30 cellular contexts compared by ENCODE assay signal in the genomic region with DNA sequence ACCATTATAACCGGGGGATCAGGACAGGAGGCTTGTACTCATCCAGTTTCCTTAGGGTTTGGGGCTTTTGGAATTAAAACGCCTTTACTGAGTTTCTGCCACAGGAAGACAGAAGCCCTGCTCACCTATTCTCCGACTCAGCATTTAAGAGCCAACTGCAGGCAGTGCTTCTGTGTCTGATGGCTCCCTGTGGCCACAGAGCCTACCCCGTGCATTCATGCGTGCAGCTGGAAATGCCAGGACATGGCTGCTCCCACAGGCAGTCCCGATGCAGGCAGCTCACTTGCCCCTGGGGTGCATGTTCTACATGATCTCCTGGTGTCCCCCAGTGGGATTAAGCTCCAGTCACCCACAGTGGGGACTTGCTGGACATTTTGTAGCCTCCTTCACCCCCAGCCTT. TPM values are rescaled to one million over a fixed set of nuclear protein-coding genes. Genes with fewer than 3 reads are reported as not detected.
A peak's percentile ranks its signal among the peaks of the same experiment; 100 is the strongest.
DNase-seq lines count a peak whose midpoint lies in the region; ATAC-seq, FAIRE-seq and TF ChIP-seq lines count a peak whose summit lies in the region.
"Had no signal": no experiment of that assay in that cellular context is flagged by ENCODE, and none has a peak within 500 bp of the region (broad histone marks: within the 10 kb centered on the region; RNA-seq: fewer than 3 reads in every experiment).

No MANE protein-coding gene starts in this region.

- H3F3A ChIP-seq in neural progenitor cell (ENCODE audit: low read depth): no peaks in the 10 kb centered on the region

- no peak for FAIRE-seq in H1 (lab: Jason Lieb, UNC)

- H3K4me2 ChIP-seq in H1 (ENCODE audit: insufficient read depth in 1 of 2, low read depth in 2 of 2, low read length in 2 of 2) (no peak overlapping the region), neural progenitor cell (peak overlapping the region; percentile 31)
- H3K4me2 ChIP-seq: GM23338, KMS-11, PC-9, SK-N-SH had no signal

- ATAC-seq in CD4-positive, CD25-positive, alpha-beta regulatory T cell (ENCODE audit: low read depth in 2 of 2): no peak
- ATAC-seq in GM19351 (IDR thresholded peaks at IDR 0.05; ENCODE audit: unreplicated experiment): no peak
- ATAC-seq: foreskin keratinocyte; GM23338; Right ventricle myocardium inferior; stimulated activated naive CD8-positive, alpha-beta T cell treated with anti-CD3 and anti-CD28 coated beads, Interleukin-15, amount 100 ng/mL, for 72 hours had no signal

- H3K23me2 ChIP-seq in H1 (ENCODE audit: low read depth, low read length): peaks cover 2% of the 10 kb centered on the region; the same call in 1 of the 2 replicates

- peak overlapping the region in 1 of 4 donors; percentile 19 for H3K4me3 Mint-ChIP-seq in CD4-positive, CD25-positive, alpha-beta regulatory T cell
- peak overlapping the region; percentile 30 for H3K4me3 Mint-ChIP-seq in neural progenitor cell
- H3K4me3 Mint-ChIP-seq: B cell; dendritic cell treated with granulocyte-macrophage colony-stimulating factor and Interleukin-4, amounts not matched to agents 40 ng/mL and 50 ng/mL, for 4 days; GM23338; nephron; stimulated activated naive CD8-positive, alpha-beta T cell treated with anti-CD3 and anti-CD28 coated beads, Interleukin-15, amount 100 ng/mL, for 72 hours had no signal

- H3K27me3 ChIP-seq in CD4-positive, CD25-positive, alpha-beta regulatory T cell (ENCODE audit: control insufficient read depth, insufficient read depth, low read length): no peaks in the 10 kb centered on the region
- H3K27me3 ChIP-seq in H1 (replicated peaks in 1 of 4; ENCODE audit: control insufficient read depth in 3 of 4, extremely low read depth in 1 of 4, insufficient read depth in 3 of 4, low read length in 3 of 4) (no peaks in the 10 kb centered on the region), neural progenitor cell (no peaks in the 10 kb centered on the region), left ventricle myocardium inferior (ENCODE audit: low read depth) (peaks cover 33% of the 10 kb centered on the region)
- H3K27me3 ChIP-seq: foreskin keratinocyte, MG63, spleen had no signal

- H3K23ac ChIP-seq in H1 (ENCODE audit: insufficient read length): no peak overlapping the region

- intact Hi-C loops in left ventricle myocardium inferior (cut with micrococcal nuclease): no loop called here

- no peak overlapping the region for H2BK12ac ChIP-seq in H1 (ENCODE audit: low read depth, low read length)

- H4K8ac ChIP-seq in H1 (ENCODE audit: extremely low read depth, insufficient read depth, low read length): no peak overlapping the region

- TF ChIP-seq RAD21 in H1 (IDR thresholded peaks at IDR 0.05 in 1 of 2, conservative IDR thresholded peaks at IDR 0.05 in 1 of 2; ENCODE audit: low read depth in 2 of 2, low read length in 2 of 2): no peak

- TF ChIP-seq CTCF in HEK293 (tag by site-specific recombination; IDR thresholded peaks at IDR 0.05) (no peak), H1 (IDR thresholded peaks at IDR 0.05; ENCODE audit: control extremely low read depth in 1 of 3, insufficient read depth in 1 of 3, low read depth in 1 of 3, low read length in 3 of 3) (no peak), neural progenitor cell (IDR thresholded peaks at IDR 0.05) (no peak), left ventricle myocardium inferior (IDR thresholded peaks at IDR 0.05; ENCODE audit: borderline replicate concordance) (no peak)

- no peaks in the 10 kb centered on the region for H3K27me3 Mint-ChIP-seq in CD4-positive, CD25-positive, alpha-beta regulatory T cell
- H3K27me3 Mint-ChIP-seq in neural progenitor cell (ENCODE audit: insufficient read depth, low read depth): peaks cover 6% of the 10 kb centered on the region
- H3K27me3 Mint-ChIP-seq: B cell; stimulated activated naive CD8-positive, alpha-beta T cell treated with anti-CD3 and anti-CD28 coated beads, Interleukin-15, amount 100 ng/mL, for 72 hours had no signal

- H3K9me3 ChIP-seq in CD4-positive, CD25-positive, alpha-beta regulatory T cell (ENCODE audit: control insufficient read depth in 2 of 2, low read length in 2 of 2): no peaks in the 10 kb centered on the region
- H3K9me3 ChIP-seq in HEK293 (ENCODE audit: control insufficient read depth, insufficient read depth, low read depth, low read length) (no peaks in the 10 kb centered on the region), H1 (ENCODE audit: insufficient read depth in 2 of 2, low read depth in 1 of 2, low read length in 1 of 2) (no peaks in the 10 kb centered on the region), neural progenitor cell (ENCODE audit: low read depth) (no peaks in the 10 kb centered on the region), left ventricle myocardium inferior (replicated peaks) (peaks cover 7% of the 10 kb centered on the region)
- H3K9me3 ChIP-seq: esophagus squamous epithelium, MG63, SK-N-SH, spleen, thoracic aorta had no signal

- 88% methylated on average over 6 of the region's 6 CpGs; no CpG with 5 or more reads in 1 of the 2 experiments for WGBS in H1 (ENCODE audit: extremely low coverage in 1 of 2, insufficient coverage in 1 of 2, insufficient read length in 1 of 2, insufficient replicate concordance in 2 of 2, low coverage in 1 of 2, low lambda C conversion rate in 2 of 2, missing lambda C conversion rate in 1 of 2), 2 experiments

- H3K36me3 ChIP-seq in CD4-positive, CD25-positive, alpha-beta regulatory T cell (ENCODE audit: control insufficient read depth, insufficient read depth, low read length): peaks cover 60% of the 10 kb centered on the region
- H3K36me3 ChIP-seq in HEK293 (ENCODE audit: control insufficient read depth in 2 of 2, insufficient read depth in 1 of 2, low read length in 2 of 2) (no peaks in the 10 kb centered on the region), H1 (ENCODE audit: control insufficient read depth in 2 of 4, insufficient read depth in 4 of 4, low read length in 3 of 4) (no peaks in the 10 kb centered on the region), neural progenitor cell (no peaks in the 10 kb centered on the region), left ventricle myocardium inferior (no peaks in the 10 kb centered on the region)
- H3K36me3 ChIP-seq: esophagus squamous epithelium, MG63, thoracic aorta had no signal

- no peak overlapping the region for H4K5ac ChIP-seq in H1 (ENCODE audit: insufficient read length, low read depth, low read length)

- H3K9me3 Mint-ChIP-seq in CD4-positive, CD25-positive, alpha-beta regulatory T cell: peaks cover 0 to 1% (median 0%) of the 10 kb centered on the region in 7 donors
- peaks cover 2% of the 10 kb centered on the region for H3K9me3 Mint-ChIP-seq in neural progenitor cell
- H3K9me3 Mint-ChIP-seq: dendritic cell treated with granulocyte-macrophage colony-stimulating factor and Interleukin-4, amounts not matched to agents 40 ng/mL and 50 ng/mL, for 4 days; GM23338 had no signal

- no peak overlapping the region for H2BK120ac ChIP-seq in H1 (replicated peaks; ENCODE audit: low read depth, low read length)

- no peaks in the 10 kb centered on the region for H3K79me1 ChIP-seq in H1 (ENCODE audit: low read depth, low read length)

- CTCF ChIA-PET in HEK293 (lab: Yijun Ruan, JAX) (no interaction called here), H1 (lab: Charles Lee; ENCODE audit: partially characterized antibody) (interaction anchor here (0.7 to 2.3 kb wide), 3 partner anchors 12 to 309 kb away, joined by 3 to 6 read pairs (median 5); no protein-coding TSS in a partner anchor)

- H3K27ac ChIP-seq in CD4-positive, CD25-positive, alpha-beta regulatory T cell (ENCODE audit: insufficient read depth, low read length, poor library complexity, severe bottlenecking): no peak overlapping the region
- H3K27ac ChIP-seq in HEK293 (ENCODE audit: extremely low read depth, low read depth, low read length) (no peak overlapping the region), H1 (ENCODE audit: low read depth, low read length) (no peak overlapping the region), neural progenitor cell (no peak overlapping the region), left ventricle myocardium inferior (replicated peaks) (no peak overlapping the region)
- H3K27ac ChIP-seq: esophagus squamous epithelium, foreskin keratinocyte, KMS-11, parathyroid adenoma, PC-9, spleen, thoracic aorta had no signal

- no peak overlapping the region for H2BK20ac ChIP-seq in H1 (ENCODE audit: low read length)

- H3K27ac Mint-ChIP-seq in CD4-positive, CD25-positive, alpha-beta regulatory T cell: peak overlapping the region in 2 of 3 donors; percentile 25 to 49
- no peak overlapping the region for H3K27ac Mint-ChIP-seq in neural progenitor cell
- H3K27ac Mint-ChIP-seq: B cell; dendritic cell treated with granulocyte-macrophage colony-stimulating factor and Interleukin-4, amounts not matched to agents 40 ng/mL and 50 ng/mL, for 4 days; GM23338; nephron had no signal

- DNase-seq in CD4-positive, CD25-positive, alpha-beta regulatory T cell: no peak
- no peak for DNase-seq in H1 (ENCODE audit: low read depth in 1 of 2, low spot score in 2 of 2)
- peak; percentile 68 for DNase-seq in neural progenitor cell (ENCODE audit: low spot score)
- DNase-seq in left ventricle myocardium inferior: no peak
- no peak for DNase-seq in HT-29 (ENCODE audit: low spot score)
- DNase-seq: activated naive CD4-positive, alpha-beta T cell treated with Interleukin-2 at 50 U/mL for 16 hours; Calu3; DND-41; esophagus squamous epithelium; NCI-H1417 treated with DMSO at 0.1 percent for 48 hours; NCI-H2029 treated with DMSO at 0.1 percent for 48 hours; NCI-H524 treated with DMSO at 0.1 percent for 48 hours; PC-9; SK-N-SH; spleen; stimulated activated CD8-positive, alpha-beta memory T cell treated with anti-CD3 and anti-CD28 coated beads, Interleukin-4, amount 100 ng/mL, for 48 hours; stimulated activated naive CD8-positive, alpha-beta T cell treated with anti-CD3 and anti-CD28 coated beads, Interleukin-15, amount 100 ng/mL, for 72 hours; T-helper 2 cell had no signal

- H4K91ac ChIP-seq in H1 (replicated peaks; ENCODE audit: insufficient read length, low read length): no peak overlapping the region

- H3K4me1 Mint-ChIP-seq in CD4-positive, CD25-positive, alpha-beta regulatory T cell: peaks cover 16 to 67% (median 56%) of the 10 kb centered on the region in 4 donors
- H3K4me1 Mint-ChIP-seq in neural progenitor cell: peaks cover 20% of the 10 kb centered on the region
- H3K4me1 Mint-ChIP-seq: GM23338, nephron had no signal

- H2AK5ac ChIP-seq in H1 (ENCODE audit: low read depth, low read length): no peak overlapping the region

- H2BK5ac ChIP-seq in H1 (ENCODE audit: low read depth, low read length): no peak overlapping the region

- H3K14ac ChIP-seq in H1 (ENCODE audit: insufficient read length): no peak overlapping the region

- H3K79me2 ChIP-seq in H1 (ENCODE audit: control insufficient read depth in 1 of 2, insufficient read depth in 2 of 2, low read length in 2 of 2) (no peaks in the 10 kb centered on the region), neural progenitor cell (ENCODE audit: low read depth) (no peaks in the 10 kb centered on the region)
- H3K79me2 ChIP-seq: parathyroid adenoma had no signal

- no peak overlapping the region for H2AFZ ChIP-seq in H1 (ENCODE audit: low read length)
- H2AFZ ChIP-seq in neural progenitor cell (replicated peaks): peak overlapping the region; percentile 85
- H2AFZ ChIP-seq: GM23338, parathyroid adenoma, PC-9 had no signal

- H3K18ac ChIP-seq in H1 (ENCODE audit: extremely low read depth, low read length): no peak overlapping the region

- H3K4me3 ChIP-seq in CD4-positive, CD25-positive, alpha-beta regulatory T cell (ENCODE audit: low read depth, low read length): no peak overlapping the region
- H3K4me3 ChIP-seq in HEK293 (ENCODE audit: low read depth, low read length) (no peak overlapping the region), H1 (ENCODE audit: extremely low read depth in 1 of 4, insufficient read depth in 2 of 4, low read depth in 3 of 4, low read length in 4 of 4) (no peak overlapping the region), neural progenitor cell (no peak overlapping the region), left ventricle myocardium inferior (no peak overlapping the region)
- H3K4me3 ChIP-seq: esophagus squamous epithelium, GM23338, MG63, PC-9, spleen, thoracic aorta had no signal

- H4K20me1 ChIP-seq in H1 (replicated peaks in 1 of 2; ENCODE audit: control insufficient read depth in 1 of 2, insufficient read depth in 2 of 2, low read length in 2 of 2) (no peaks in the 10 kb centered on the region), neural progenitor cell (ENCODE audit: low read depth) (no peaks in the 10 kb centered on the region)

- POLR2A ChIA-PET in HEK293 (lab: Yijun Ruan, JAX): no interaction called here
- POLR2A ChIA-PET in H1 (lab: Charles Lee; ENCODE audit: partially characterized antibody): no interaction called here

- no peak for TF ChIP-seq POLR2A in H1 (IDR thresholded peaks at IDR 0.05; ENCODE audit: control extremely low read depth in 1 of 2, low read depth in 2 of 2, low read length in 2 of 2)

- H3K9ac ChIP-seq in H1 (replicated peaks in 1 of 4; ENCODE audit: extremely low read depth in 1 of 4, low read depth in 3 of 4, low read length in 3 of 4) (no peak overlapping the region), neural progenitor cell (no peak overlapping the region)
- H3K9ac ChIP-seq: KMS-11, parathyroid adenoma, SK-N-SH had no signal

- TF ChIP-seq EP300 in H1 (IDR thresholded peaks at IDR 0.05; ENCODE audit: borderline replicate concordance in 1 of 2, low read depth in 2 of 2, low read length in 2 of 2): no peak

- H2BK15ac ChIP-seq in H1 (ENCODE audit: low read length): no peak overlapping the region

- H3K4me1 ChIP-seq in CD4-positive, CD25-positive, alpha-beta regulatory T cell (ENCODE audit: control insufficient read depth, insufficient read depth, low read length, poor library complexity, severe bottlenecking): peaks cover 28% of the 10 kb centered on the region
- H3K4me1 ChIP-seq in HEK293 (ENCODE audit: control insufficient read depth, insufficient read depth, low read length): no peaks in the 10 kb centered on the region
- no peaks in the 10 kb centered on the region for H3K4me1 ChIP-seq in H1 (replicated peaks in 1 of 4; ENCODE audit: control insufficient read depth in 3 of 4, insufficient read depth in 4 of 4, low read length in 3 of 4)
- H3K4me1 ChIP-seq in neural progenitor cell: peaks cover 9% of the 10 kb centered on the region
- no peaks in the 10 kb centered on the region for H3K4me1 ChIP-seq in left ventricle myocardium inferior
- H3K4me1 ChIP-seq: esophagus squamous epithelium, foreskin keratinocyte, parathyroid adenoma had no signal

- no peak overlapping the region for H3K4ac ChIP-seq in H1 (replicated peaks; ENCODE audit: insufficient read length, low read depth, low read length)

- peaks cover 53% of the 10 kb centered on the region for H3K36me3 Mint-ChIP-seq in CD4-positive, CD25-positive, alpha-beta regulatory T cell
- H3K36me3 Mint-ChIP-seq in neural progenitor cell: no peaks in the 10 kb centered on the region

- H3K56ac ChIP-seq in H1 (replicated peaks; ENCODE audit: insufficient read length, low read depth, low read length): no peak overlapping the region

RNA-seq across cellular contexts. Expression of gene ZNF831, which starts 22.2 kb away (rescaled TPM):
- total RNA-seq in CD4-positive, CD25-positive, alpha-beta regulatory T cell: 90.3 TPM
- polyA plus RNA-seq in CD4-positive, CD25-positive, alpha-beta regulatory T cell: 10 to 100 TPM; 15.9 to 22.1 (median 17.6) TPM
- total RNA-seq in H1 (2021; fragmentation: NEBNext Ultra II Directional; extraction: Animal tissue kit (Norgen Biotek cat#: 25700)): not detected in 2 replicates
- polyA plus RNA-seq in H1 (2011; rRNA removed): under 0.01 TPM in 1 of 2 replicates, not detected in the other
- polyA plus RNA-seq in H1 (2011; cell fraction: cytosol; rRNA removed): not detected
- not detected for polyA plus RNA-seq in H1 (2011; cell fraction: nucleus; rRNA removed)
- polyA plus RNA-seq in H1 (2012, experiment 1 of 2): not detected in 4 replicates
- polyA plus RNA-seq in H1 (2012, experiment 2 of 2): not detected
- under 0.01 TPM for polyA plus RNA-seq in H1 (2013, experiment 1 of 2)
- polyA plus RNA-seq in H1 (2013, experiment 2 of 2): under 0.01 TPM
- not detected in 2 replicates for polyA minus RNA-seq in H1 (2011; rRNA and poly(A)+ RNA removed)
- polyA minus RNA-seq in H1 (2011; cell fraction: cytosol; rRNA and poly(A)+ RNA removed): not detected
- not detected for polyA minus RNA-seq in H1 (2011; cell fraction: nucleus; rRNA and poly(A)+ RNA removed)
- not detected in 2 replicates for total RNA-seq in neural progenitor cell (ENCODE audit: low replicate concordance)
- 0.05 TPM for total RNA-seq in left ventricle myocardium inferior
- not detected in 2 replicates for total RNA-seq in HT-29 (2014; rRNA removed; shearing (Covaris generic))
- total RNA-seq: Calu3, foreskin keratinocyte, GM23338, PC-9 had no signal
- polyA plus RNA-seq: foreskin keratinocyte, GM23338, SK-N-SH had no signal

Comparison
In these comparisons a context has a peak if more than half of its experiments do, and no peak if none do; other contexts are left out.
1. RNA of gene ZNF831, which starts 22.2 kb away (total RNA-seq): 90.3 TPM in CD4-positive, CD25-positive, alpha-beta regulatory T cell (single experiment); 0.05 TPM in left ventricle myocardium inferior (single experiment), not detected in H1, not detected in neural progenitor cell and not detected in HT-29; every median in the first group is over 10 times any median in the second.